Comparison of ENCODE assay signal across 22 cellular contexts in genomic region chrX:40143987-40144386, GRCh38.
"Had no signal": no experiment of that assay in that cellular context is flagged by ENCODE, and none has a peak within 500 bp of the region (broad histone marks: within the 10 kb centered on the region; RNA-seq: fewer than 3 reads in every experiment).

No MANE protein-coding gene starts in this region.

- H3K9ac ChIP-seq: parathyroid adenoma had no signal

- DNase-seq: activated CD4-positive, alpha-beta T cell treated with anti-CD3 and anti-CD28 coated beads, Interleukin-2, amount 50 U/mL, for 1 hour; activated CD4-positive, CD25-positive, alpha-beta regulatory T cell treated with anti-CD3 and anti-CD28 coated beads, Interleukin-2, amount 50 U/mL, for 72 hours; activated CD8-positive, alpha-beta memory T cell treated with anti-CD3 and anti-CD28 coated beads, Interleukin-2, amount 50 U/mL, for 4 hours; activated naive CD4-positive, alpha-beta T cell treated with anti-CD3 and anti-CD28 coated beads for 36 hours; activated T-cell treated with anti-CD3 and anti-CD28 coated beads, Interleukin-2, amount 50 U/mL, for 4 hours; brain microvascular endothelial cell; central memory CD4-positive, alpha-beta T cell; erythroblast; foreskin melanocyte; glutamatergic neuron; hippocampal formation; immature natural killer cell; kidney glomerular epithelial cell; left ventricle myocardium inferior; retina; stimulated activated CD4-positive, alpha-beta T cell treated with anti-CD3 and anti-CD28 coated beads, Interleukin-12 subunit alpha, Interleukin-12 subunit beta, amount 100 ng/mL, for 4 hours; stimulated activated CD4-positive, alpha-beta T cell treated with anti-CD3 and anti-CD28 coated beads, Interleukin-2, amount 100 ng/mL, for 24 hours; stimulated activated naive CD4-positive, alpha-beta T cell treated with Interleukin-2 at 50 U/mL for 16 hours; thyroid gland had no signal

- H3K79me2 ChIP-seq: parathyroid adenoma had no signal

- ATAC-seq: activated T-cell treated with anti-CD3 and anti-CD28 coated beads, Interleukin-2, amount 50 U/mL, for 4 hours had no signal

- H2AFZ ChIP-seq: parathyroid adenoma had no signal

- H3K27ac ChIP-seq: brain microvascular endothelial cell, left ventricle myocardium inferior, parathyroid adenoma, thyroid gland had no signal

- H3K27me3 ChIP-seq: brain microvascular endothelial cell had no signal

- H3K4me3 ChIP-seq: thyroid gland had no signal

- H3K9me3 ChIP-seq: left ventricle myocardium inferior, thyroid gland had no signal

- FAIRE-seq: colon, urothelium cell line had no signal

- H3K4me1 ChIP-seq: parathyroid adenoma had no signal

- H3K36me3 ChIP-seq: brain microvascular endothelial cell, left ventricle myocardium inferior, thyroid gland had no signal
